8 cellular contexts compared by ENCODE assay signal in the genomic region with DNA sequence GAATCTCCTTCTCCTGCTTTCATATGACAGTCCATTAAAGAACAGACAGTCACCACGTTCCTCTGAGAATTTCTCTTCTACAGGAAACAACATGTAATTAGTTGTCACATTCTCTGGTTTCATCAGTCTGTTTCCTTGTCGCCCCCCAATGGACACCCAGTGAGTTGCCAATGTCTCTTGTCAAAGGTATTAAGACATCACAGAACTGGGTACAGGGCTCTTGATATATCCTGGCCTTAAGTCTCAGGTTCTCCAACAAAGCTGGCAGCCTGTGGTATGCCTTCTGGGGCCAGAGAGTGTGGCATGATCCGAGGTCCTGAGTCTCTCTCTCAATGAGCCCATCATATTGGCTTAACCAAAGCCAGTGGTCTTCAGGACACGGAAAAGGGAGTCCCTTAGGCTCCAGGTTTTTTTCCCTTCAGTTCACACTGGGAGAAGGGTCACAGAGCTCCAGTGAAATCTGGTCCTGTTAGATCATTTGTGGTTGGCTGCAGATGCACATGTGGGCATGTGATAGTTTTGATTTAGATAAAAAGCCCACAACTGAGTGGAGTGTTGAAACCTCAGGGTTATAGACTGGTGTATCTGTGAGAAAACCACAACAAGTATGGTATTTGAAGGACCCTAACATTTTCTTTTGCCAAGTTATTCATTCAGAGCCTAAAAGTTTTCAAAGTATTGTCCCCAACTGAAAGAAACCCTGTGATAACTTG. TPM values are rescaled to one million over a fixed set of nuclear protein-coding genes. Genes with fewer than 3 reads are reported as not detected.
DNase-seq lines count a peak whose midpoint lies in the region; ATAC-seq and TF ChIP-seq lines count a peak whose summit lies in the region.

No MANE protein-coding gene starts in this region.

- H3K9me3 ChIP-seq in T-helper 17 cell (ENCODE audit: control insufficient read depth, low read length, poor library complexity, severe bottlenecking): no peaks in the 10 kb centered on the region

- peaks cover 42% of the 10 kb centered on the region for H3K27me3 Mint-ChIP-seq in T-helper 17 cell

- no peak overlapping the region for H3K4me3 Mint-ChIP-seq in T-helper 17 cell

- peaks cover 7% of the 10 kb centered on the region for H3K4me1 Mint-ChIP-seq in T-helper 17 cell

- intact Hi-C loops in sciatic nerve (cut with DNase I): loop anchor here (10.0 kb wide), 1 partner anchor 89 kb away; no protein-coding TSS in a partner anchor

- H3K4me3 ChIP-seq in foreskin fibroblast (ENCODE audit: low read depth in 1 of 2, low read length in 2 of 2): no peak overlapping the region

- TF ChIP-seq CTCF in GM20000 (IDR thresholded peaks at IDR 0.05; ENCODE audit: extremely low read depth, missing control alignments) (peak; percentile 58), foreskin fibroblast (IDR thresholded peaks at IDR 0.05; ENCODE audit: low read depth, low read length) (peak; percentile 72)

- ATAC-seq in T-helper 17 cell (peak; percentile 41), sciatic nerve (peak; percentile 75), HG02763 (IDR thresholded peaks at IDR 0.05; ENCODE audit: unreplicated experiment) (no peak)

- DNase-seq in Daoy (ENCODE audit: low read depth) (peak; percentile 29), GM20000 (ENCODE audit: low spot score) (peak; percentile 53), HuH-7.5 (ENCODE audit: low spot score) (peak; percentile 54), T-helper 17 cell (no peak), foreskin fibroblast (peak; percentile 52 to 81), sciatic nerve (ENCODE audit: low spot score) (peak; percentile 65), NCI-H1436 (lab: John Stamatoyannopoulos, UW) (no peak)

- H3K27ac Mint-ChIP-seq in T-helper 17 cell: no peak overlapping the region

- H3K36me3 Mint-ChIP-seq in T-helper 17 cell (ENCODE audit: low read depth): peaks cover 5% of the 10 kb centered on the region

RNA-seq across cellular contexts. Expression of gene PRLR, which starts 46.9 kb away (rescaled TPM):
- total RNA-seq in Daoy (2014; rRNA removed; shearing (Covaris generic)): 0.29 and 1.2 TPM in 2 replicates
- total RNA-seq in T-helper 17 cell: not detected
- total RNA-seq in sciatic nerve: 1.9 TPM

Comparison
In these comparisons a context has a peak if more than half of its experiments do, and no peak if none do; other contexts are left out.
1. DNase-seq: peak in Daoy (single experiment), GM20000 (single experiment), HuH-7.5 (single experiment), foreskin fibroblast (2 of 2) and sciatic nerve (single experiment); none in T-helper 17 cell (0 of 3) and NCI-H1436 (single experiment).